In the genomic region with DNA sequence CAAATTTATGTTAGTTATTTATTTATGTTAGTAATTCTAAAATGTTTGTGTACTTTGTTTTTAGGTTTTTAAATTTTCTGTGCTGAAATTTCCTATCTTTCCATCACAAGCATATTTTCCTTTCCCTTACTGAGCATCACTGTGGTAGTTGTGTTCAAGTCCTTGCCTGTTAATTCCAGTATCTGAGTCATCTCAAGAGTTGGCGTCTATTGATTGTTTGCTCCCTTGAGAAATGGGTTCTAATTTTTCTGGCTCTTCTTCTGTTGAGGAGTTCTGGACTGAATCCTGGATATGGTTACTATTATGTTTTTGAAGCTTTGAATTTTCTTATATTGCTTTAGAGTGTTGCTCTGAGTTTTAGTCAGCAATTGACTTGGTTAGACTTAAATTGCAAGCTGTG, we compare ENCODE assay signal across 30 cellular contexts.
"Had no signal": no experiment of that assay in that cellular context is flagged by ENCODE, and none has a peak within 500 bp of the region (broad histone marks: within the 10 kb centered on the region; RNA-seq: fewer than 3 reads in every experiment).

No MANE protein-coding gene starts in this region.

- ATAC-seq: activated CD4-positive, alpha-beta T cell treated with anti-CD3 and anti-CD28 coated beads for 36 hours; activated T-cell treated with anti-CD3 and anti-CD28 coated beads, Interleukin-2, amount 50 U/mL, for 72 hours; effector memory CD8-positive, alpha-beta T cell; heart left ventricle; natural killer cell; psoas muscle; stimulated activated effector memory CD8-positive, alpha-beta T cell treated with anti-CD3 and anti-CD28 coated beads, Interleukin-12 subunit alpha, Interleukin-12 subunit beta, amount 100 ng/mL, for 72 hours; stimulated activated naive CD8-positive, alpha-beta T cell treated with anti-CD3 and anti-CD28 coated beads, Interleukin-15, amount 100 ng/mL, for 72 hours had no signal

- H3K79me2 ChIP-seq: parathyroid adenoma had no signal

- H3K27ac ChIP-seq: adrenal gland, ascending aorta, heart left ventricle, neural progenitor cell, parathyroid adenoma, psoas muscle, sigmoid colon, thyroid gland, upper lobe of left lung had no signal

- H3K27ac Mint-ChIP-seq: activated CD4-positive, alpha-beta T cell treated with anti-CD3 and anti-CD28 coated beads for 36 hours; activated naive CD8-positive, alpha-beta T cell treated with anti-CD3 and anti-CD28 coated beads for 36 hours; activated T-cell treated with anti-CD3 and anti-CD28 coated beads, Interleukin-2, amount 50 U/mL, for 72 hours; brain; natural killer cell; neural progenitor cell had no signal

- H3K27me3 Mint-ChIP-seq: activated CD4-positive, alpha-beta T cell treated with anti-CD3 and anti-CD28 coated beads for 36 hours; activated naive CD8-positive, alpha-beta T cell treated with anti-CD3 and anti-CD28 coated beads for 36 hours; brain; effector memory CD8-positive, alpha-beta T cell; stimulated activated naive CD8-positive, alpha-beta T cell treated with anti-CD3 and anti-CD28 coated beads, Interleukin-15, amount 100 ng/mL, for 72 hours had no signal

- H3K4me2 ChIP-seq: neural progenitor cell had no signal

- H3K9ac ChIP-seq: parathyroid adenoma had no signal

- H2AFZ ChIP-seq: neural progenitor cell, parathyroid adenoma had no signal

- H3K36me3 ChIP-seq: neural progenitor cell had no signal

- H3K4me3 Mint-ChIP-seq: activated CD4-positive, alpha-beta T cell treated with anti-CD3 and anti-CD28 coated beads for 36 hours; activated naive CD8-positive, alpha-beta T cell treated with anti-CD3 and anti-CD28 coated beads for 36 hours; activated T-cell treated with anti-CD3 and anti-CD28 coated beads, Interleukin-2, amount 50 U/mL, for 72 hours; brain; effector memory CD8-positive, alpha-beta T cell; immature natural killer cell; natural killer cell; neural progenitor cell; stimulated activated effector memory CD8-positive, alpha-beta T cell treated with anti-CD3 and anti-CD28 coated beads, Interleukin-12 subunit alpha, Interleukin-12 subunit beta, amount 100 ng/mL, for 72 hours; stimulated activated naive CD8-positive, alpha-beta T cell treated with anti-CD3 and anti-CD28 coated beads, Interleukin-15, amount 100 ng/mL, for 72 hours had no signal

- H3K27me3 ChIP-seq: adrenal gland, ascending aorta, heart left ventricle, neural progenitor cell, sigmoid colon, thyroid gland, upper lobe of left lung had no signal

- H3K9me3 Mint-ChIP-seq: activated naive CD8-positive, alpha-beta T cell treated with anti-CD3 and anti-CD28 coated beads for 36 hours; activated T-cell treated with anti-CD3 and anti-CD28 coated beads, Interleukin-2, amount 50 U/mL, for 72 hours; brain; effector memory CD8-positive, alpha-beta T cell; immature natural killer cell; natural killer cell; neural progenitor cell; stimulated activated effector memory CD8-positive, alpha-beta T cell treated with anti-CD3 and anti-CD28 coated beads, Interleukin-12 subunit alpha, Interleukin-12 subunit beta, amount 100 ng/mL, for 72 hours; stimulated activated naive CD8-positive, alpha-beta T cell treated with anti-CD3 and anti-CD28 coated beads, Interleukin-15, amount 100 ng/mL, for 72 hours had no signal

- DNase-seq: activated CD4-positive, alpha-beta T cell treated with anti-CD3 and anti-CD28 coated beads for 36 hours; activated CD4-positive, alpha-beta T cell treated with anti-CD3 and anti-CD28 coated beads, Interleukin-2, amount 50 U/mL, for 4 hours; activated CD4-positive, CD25-positive, alpha-beta regulatory T cell; activated effector memory CD4-positive, alpha-beta T cell treated with Interleukin-2 at 50 U/mL for 16 hours; activated naive CD4-positive, alpha-beta T cell treated with Interleukin-2 at 50 U/mL for 16 hours; activated naive CD8-positive, alpha-beta T cell treated with anti-CD3 and anti-CD28 coated beads for 36 hours; activated T-cell treated with anti-CD3 and anti-CD28 coated beads for 4 hours; activated T-cell treated with anti-CD3 and anti-CD28 coated beads, Interleukin-2, amount 50 U/mL, for 72 hours; adrenal gland; cortex of kidney; effector memory CD8-positive, alpha-beta T cell; heart left ventricle; hypothalamus; immature natural killer cell; mesenchymal stem cell; natural killer cell; occipital lobe; psoas muscle; sigmoid colon; small intestine; stimulated activated CD4-positive, alpha-beta T cell treated with anti-CD3 and anti-CD28 coated beads, Interleukin-4, amount 100 ng/mL, for 24 hours; stimulated activated naive CD8-positive, alpha-beta T cell treated with anti-CD3 and anti-CD28 coated beads, Interleukin-15, amount 100 ng/mL, for 72 hours; T-helper 1 cell; thyroid gland had no signal

- H3K4me1 ChIP-seq: adrenal gland, ascending aorta, neural progenitor cell, parathyroid adenoma, psoas muscle, sigmoid colon, thyroid gland, upper lobe of left lung had no signal

- H3K9me3 ChIP-seq: adrenal gland, ascending aorta, heart left ventricle, psoas muscle, sigmoid colon, thyroid gland, upper lobe of left lung had no signal

- H3K4me1 Mint-ChIP-seq: activated CD4-positive, alpha-beta T cell treated with anti-CD3 and anti-CD28 coated beads for 36 hours had no signal

- H3K4me3 ChIP-seq: adrenal gland, ascending aorta, heart left ventricle, neural progenitor cell, psoas muscle, sigmoid colon, thyroid gland, upper lobe of left lung had no signal
